20 cellular contexts compared by ENCODE assay signal in the genomic region with DNA sequence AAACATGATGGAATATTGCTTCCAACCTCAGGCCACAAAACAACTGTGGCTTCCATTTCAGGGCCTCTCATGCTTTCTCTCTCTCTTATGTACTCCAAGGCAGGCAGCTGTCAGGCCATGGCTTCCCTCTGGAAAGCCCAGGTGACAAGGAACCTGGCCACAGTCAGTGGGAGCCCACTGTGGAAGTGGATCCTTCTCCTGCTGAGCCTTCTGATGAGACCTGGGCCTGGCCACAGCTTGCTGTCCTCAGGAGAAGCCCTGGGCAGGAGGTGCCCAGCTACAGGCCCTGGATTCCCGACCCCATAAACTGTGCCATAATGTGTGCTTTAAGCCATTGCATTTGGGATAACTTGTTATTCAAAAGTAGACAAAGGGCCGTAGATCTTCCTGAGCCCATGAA.
"Had no signal": no experiment of that assay in that cellular context is flagged by ENCODE, and none has a peak within 500 bp of the region (broad histone marks: within the 10 kb centered on the region; RNA-seq: fewer than 3 reads in every experiment).

No MANE protein-coding gene starts in this region.

- H3K27ac ChIP-seq: cardiac muscle cell, SJSA1 had no signal

- H3K4me3 ChIP-seq: cardiac muscle cell, MG63, SJSA1 had no signal

- H3K27me3 ChIP-seq: MG63 had no signal

- H3K36me3 ChIP-seq: cardiac muscle cell, MG63, SJSA1 had no signal

- H3K4me3 Mint-ChIP-seq: activated naive CD8-positive, alpha-beta T cell; activated T-cell treated with anti-CD3 and anti-CD28 coated beads, Interleukin-2, amount 50 U/mL, for 72 hours; brain; T-helper 1 cell treated with Interleukin-12 subunit alpha and Interleukin-12 subunit beta and Interleukin-4 antibody, amounts not matched to agents 30 μg/mL and 1 μg/mL, for 36 hours had no signal

- H3K36me3 Mint-ChIP-seq: activated naive CD8-positive, alpha-beta T cell; brain had no signal

- ATAC-seq: activated CD4-positive, CD25-positive, alpha-beta regulatory T cell treated with anti-CD3 and anti-CD28 coated beads, Interleukin-2, amount 50 U/mL, for 24 hours; activated T-cell treated with anti-CD3 and anti-CD28 coated beads, Interleukin-2, amount 50 U/mL, for 72 hours; PC-3 had no signal

- DNase-seq: activated CD4-positive, alpha-beta T cell treated with anti-CD3 and anti-CD28 coated beads for 48 hours; activated CD4-positive, alpha-beta T cell treated with anti-CD3 and anti-CD28 coated beads, Interleukin-2, amount 50 U/mL, for 4 hours; activated CD8-positive, alpha-beta memory T cell treated with anti-CD3 and anti-CD28 coated beads, Interleukin-2, amount 50 U/mL, for 4 hours; activated naive CD4-positive, alpha-beta T cell; activated T-cell treated with anti-CD3 and anti-CD28 coated beads, Interleukin-2, amount 50 U/mL, for 72 hours; amygdala; MG63; NCI-H1105 treated with DMSO at 0.1 percent for 48 hours; NCI-H1436 treated with DMSO at 0.1 percent for 48 hours; NCI-H2081; NCI-H524; PC-3; SHP77 had no signal

- H3K9me3 ChIP-seq: MG63 had no signal

- H3K9me3 Mint-ChIP-seq: activated T-cell treated with anti-CD3 and anti-CD28 coated beads, Interleukin-2, amount 50 U/mL, for 72 hours; activated T-helper 2 cell treated with anti-CD3 and anti-CD28 coated beads, Interferon-gamma antibody, Interleukin-2, Interleukin-4, amounts not matched to agents 10 μg/mL and 5 μg/mL and 100 μg/mL, durations not matched to agents 14 hours and 24 hours and 36 hours; brain; T-helper 1 cell treated with Interleukin-12 subunit alpha and Interleukin-12 subunit beta and Interleukin-4 antibody, amounts not matched to agents 30 μg/mL and 1 μg/mL, for 36 hours had no signal

- H3K27ac Mint-ChIP-seq: activated naive CD8-positive, alpha-beta T cell; activated T-cell treated with anti-CD3 and anti-CD28 coated beads, Interleukin-2, amount 50 U/mL, for 72 hours; activated T-helper 2 cell treated with anti-CD3 and anti-CD28 coated beads, Interferon-gamma antibody, Interleukin-2, Interleukin-4, amounts not matched to agents 10 μg/mL and 5 μg/mL and 100 μg/mL, durations not matched to agents 14 hours and 24 hours and 36 hours; brain; T-helper 1 cell treated with Interleukin-12 subunit alpha and Interleukin-12 subunit beta and Interleukin-4 antibody, amounts not matched to agents 30 μg/mL and 1 μg/mL, for 36 hours had no signal

- H3K4me1 ChIP-seq: SJSA1 had no signal
